Comparison of ENCODE assay signal across 2 cellular contexts in genomic region chr2:55052087-55053061, GRCh38.
TF ChIP-seq lines count a peak whose summit lies in the region.

No MANE protein-coding gene starts in this region.

TF ChIP-seq in SK-N-SH, 30 proteins besides CTCF, POLR2A, EP300 and RAD21 (continued from another document):
- TF ChIP-seq IRF3 (IDR thresholded peaks at IDR 0.05; ENCODE audit: low read depth, low read length) (no peak), ELF1 (IDR thresholded peaks at IDR 0.05) (no peak), CHD2 (IDR thresholded peaks at IDR 0.05; ENCODE audit: low read length, partially characterized antibody) (no peak), RFX5 (IDR thresholded peaks at IDR 0.05; ENCODE audit: low read length) (no peak), JUND (IDR thresholded peaks at IDR 0.05) (no peak), MAX (IDR thresholded peaks at IDR 0.05; ENCODE audit: low read depth) (no peak), POLR2AphosphoS5 (IDR thresholded peaks at IDR 0.05; ENCODE audit: low read depth, low read length) (no peak), PBX3 (IDR thresholded peaks at IDR 0.05) (no peak), GABPA (IDR thresholded peaks at IDR 0.05; ENCODE audit: low read depth) (no peak), MXI1 (IDR thresholded peaks at IDR 0.05; ENCODE audit: low read depth, low read length) (no peak), USF2 (IDR thresholded peaks at IDR 0.05; ENCODE audit: borderline replicate concordance, low read depth, low read length) (no peak), REST (IDR thresholded peaks at IDR 0.05; ENCODE audit: low read depth, low read length) (no peak), NFIC (IDR thresholded peaks at IDR 0.05; ENCODE audit: borderline replicate concordance) (no peak)

TF ChIP-seq in SK-N-SH treated with all-trans-retinoic acid at 6 μM for 48 hours, 23 proteins besides CTCF, POLR2A, EP300 and RAD21 (continued from another document):
- no peak for TF ChIP-seq PATZ1 (CRISPR knock-in tag; IDR thresholded peaks at IDR 0.05; ENCODE audit: borderline replicate concordance)
- no peak for TF ChIP-seq TCF4 (CRISPR knock-in tag; IDR thresholded peaks at IDR 0.05; ENCODE audit: borderline replicate concordance)
- TF ChIP-seq ARNTL (CRISPR knock-in tag; IDR thresholded peaks at IDR 0.05; ENCODE audit: borderline replicate concordance, low read depth): no peak
- TF ChIP-seq PPARA (CRISPR knock-in tag; IDR thresholded peaks at IDR 0.05; ENCODE audit: borderline replicate concordance): no peak
- no peak for TF ChIP-seq BACH2 (CRISPR knock-in tag; IDR thresholded peaks at IDR 0.05; ENCODE audit: borderline replicate concordance)
- TF ChIP-seq ZNF70 (CRISPR knock-in tag; IDR thresholded peaks at IDR 0.05): no peak
- TF ChIP-seq CSDC2 (CRISPR knock-in tag; IDR thresholded peaks at IDR 0.05): no peak
- TF ChIP-seq ZFP30 (CRISPR knock-in tag; IDR thresholded peaks at IDR 0.05): no peak
- no peak for TF ChIP-seq TSHZ2 (CRISPR knock-in tag; IDR thresholded peaks at IDR 0.05)
- TF ChIP-seq CSRNP3 (CRISPR knock-in tag; IDR thresholded peaks at IDR 0.05): no peak
- TF ChIP-seq CREB5 (CRISPR knock-in tag; IDR thresholded peaks at IDR 0.05; ENCODE audit: low read depth): no peak
- TF ChIP-seq SNAI2 (CRISPR knock-in tag; IDR thresholded peaks at IDR 0.05): no peak
